In genomic region chr13:30978981-30979956, GRCh38 we compare ENCODE assay signal across 1 cellular context.
TF ChIP-seq lines count a peak whose summit lies in the region.

No MANE protein-coding gene starts in this region.

TF ChIP-seq in GM23338, 12 proteins besides CTCF, POLR2A, EP300 and RAD21 (continued from another document):
- TF ChIP-seq ZNF462 (CRISPR knock-in tag; IDR thresholded peaks at IDR 0.05) = no peak; the same call in 1 of the 2 replicates
- TF ChIP-seq STAT1 (IDR thresholded peaks at IDR 0.05; ENCODE audit: unreplicated experiment) = no peak
- no peak for TF ChIP-seq ZNF114 (CRISPR knock-in tag; IDR thresholded peaks at IDR 0.05)
- no peak for TF ChIP-seq REST (IDR thresholded peaks at IDR 0.05; ENCODE audit: unreplicated experiment)
- TF ChIP-seq ZNF331 (CRISPR knock-in tag; IDR thresholded peaks at IDR 0.05; ENCODE audit: low read depth) = no peak
- no peak for TF ChIP-seq JUNB (IDR thresholded peaks at IDR 0.05; ENCODE audit: unreplicated experiment)
